Comparison of ENCODE assay signal across 10 cellular contexts in genomic region chr18:31819106-31819924, GRCh38. TPM values are rescaled to one million over a fixed set of nuclear protein-coding genes. Genes with fewer than 3 reads are reported as not detected.
DNase-seq lines count a peak whose midpoint lies in the region; ATAC-seq and TF ChIP-seq lines count a peak whose summit lies in the region.
"Had no signal": no experiment of that assay in that cellular context is flagged by ENCODE, and none has a peak within 500 bp of the region (broad histone marks: within the 10 kb centered on the region; RNA-seq: fewer than 3 reads in every experiment).

No MANE protein-coding gene starts in this region.

- no peaks in the 10 kb centered on the region for H3K4me1 ChIP-seq in esophagus muscularis mucosa

- H3K4me1 Mint-ChIP-seq in neural crest cell = peaks cover 7% of the 10 kb centered on the region
- no peaks in the 10 kb centered on the region for H3K4me1 Mint-ChIP-seq in activated CD4-positive, alpha-beta memory T cell treated with anti-CD3 and anti-CD28 coated beads for 36 hours (ENCODE audit: low read depth)

- DNase-seq in DMS79 treated with DMSO at 0.1 percent for 48 hours (lab: John Stamatoyannopoulos, UW) (peak; percentile 25), DMS79 (lab: John Stamatoyannopoulos, UW) (no peak), RWPE1 (ENCODE audit: low spot score) (peak; percentile 9), esophagus muscularis mucosa (ENCODE audit: extremely low spot score) (no peak), neural crest cell (ENCODE audit: low read depth, low spot score) (no peak)
- no peak for DNase-seq in activated CD4-positive, alpha-beta memory T cell treated with anti-CD3 and anti-CD28 coated beads for 36 hours

- TF ChIP-seq EP300 in esophagus muscularis mucosa (IDR thresholded peaks at IDR 0.05) = no peak

- WGBS in esophagus muscularis mucosa = 70% methylated on average over 11 of the region's 11 CpGs

- H3K4me3 Mint-ChIP-seq in neural crest cell = no peak overlapping the region
- H3K4me3 Mint-ChIP-seq in activated CD4-positive, alpha-beta memory T cell treated with anti-CD3 and anti-CD28 coated beads for 36 hours = no peak overlapping the region
- H3K4me3 Mint-ChIP-seq: central memory CD8-positive, alpha-beta T cell had no signal

- POLR2A ChIA-PET in RWPE1 (lab: Yijun Ruan, JAX; ENCODE audit: low non-redundant PET) = no interaction called here
- POLR2A ChIA-PET in activated CD4-positive, alpha-beta memory T cell treated with anti-CD3 and anti-CD28 coated beads for 36 hours (lab: Charles Lee) = interaction anchor here (0.6 kb wide), 1 partner anchor 90 kb away, joined by 4 read pairs; no protein-coding TSS in a partner anchor

- intact Hi-C loops in esophagus muscularis mucosa (cut with DNase I) = loop anchor here (5.0 kb wide), 1 partner anchor 262 kb away; no protein-coding TSS in a partner anchor
- intact Hi-C loops in activated CD4-positive, alpha-beta memory T cell treated with anti-CD3 and anti-CD28 coated beads for 36 hours (cut with micrococcal nuclease) = loop anchor here (1.0 to 2.0 kb wide), 3 partner anchors 78 to 263 kb away; no protein-coding TSS in a partner anchor

- H3K27me3 ChIP-seq in esophagus muscularis mucosa = no peaks in the 10 kb centered on the region
- H3K27me3 ChIP-seq: BLaER1 treated with 17β-estradiol and CSF1 and Interleukin-3, amounts not matched to agents 10 nM and 100 nM had no signal

- no peaks in the 10 kb centered on the region for H3K36me3 Mint-ChIP-seq in neural crest cell (ENCODE audit: low read depth)
- H3K36me3 Mint-ChIP-seq in activated CD4-positive, alpha-beta memory T cell treated with anti-CD3 and anti-CD28 coated beads for 36 hours = no peaks in the 10 kb centered on the region

- no peak for TF ChIP-seq POLR2A in esophagus muscularis mucosa (IDR thresholded peaks at IDR 0.05; ENCODE audit: low read depth)

- no peak overlapping the region for H3K27ac ChIP-seq in RWPE1
- no peak overlapping the region for H3K27ac ChIP-seq in esophagus muscularis mucosa (replicated peaks in 1 of 4)
- H3K27ac ChIP-seq: BLaER1 treated with 17β-estradiol and CSF1 and Interleukin-3, amounts not matched to agents 10 nM and 100 nM had no signal

- H3K9me3 Mint-ChIP-seq in neural crest cell = no peaks in the 10 kb centered on the region
- H3K9me3 Mint-ChIP-seq in activated CD4-positive, alpha-beta memory T cell treated with anti-CD3 and anti-CD28 coated beads for 36 hours = no peaks in the 10 kb centered on the region
- H3K9me3 Mint-ChIP-seq: central memory CD8-positive, alpha-beta T cell had no signal

- no peak overlapping the region for H3K4me3 ChIP-seq in esophagus muscularis mucosa
- H3K4me3 ChIP-seq: BLaER1 treated with 17β-estradiol and CSF1 and Interleukin-3, amounts not matched to agents 10 nM and 100 nM had no signal

- H3K27me3 Mint-ChIP-seq in neural crest cell (ENCODE audit: low read depth) = no peaks in the 10 kb centered on the region
- peaks cover 2% of the 10 kb centered on the region for H3K27me3 Mint-ChIP-seq in activated CD4-positive, alpha-beta memory T cell treated with anti-CD3 and anti-CD28 coated beads for 36 hours

- no peak overlapping the region for H3K27ac Mint-ChIP-seq in neural crest cell (ENCODE audit: unreplicated experiment)
- H3K27ac Mint-ChIP-seq in activated CD4-positive, alpha-beta memory T cell treated with anti-CD3 and anti-CD28 coated beads for 36 hours = no peak overlapping the region

- TF ChIP-seq CTCF in LNCAP (IDR thresholded peaks at IDR 0.05) (peak; percentile 77), RWPE1 (conservative IDR thresholded peaks at IDR 0.05; ENCODE audit: low read depth) (peak; percentile 75), esophagus muscularis mucosa (IDR thresholded peaks at IDR 0.05) (peak; percentile 48 to 73 (median 50)), neural crest cell (conservative IDR thresholded peaks at IDR 0.05) (peak; percentile 95)

- CTCF ChIA-PET in RWPE1 (lab: Yijun Ruan, JAX) = interaction anchor here (0.7 to 1.0 kb wide), 3 partner anchors 19 to 1135 kb away, joined by 3 read pairs; no protein-coding TSS in a partner anchor
- CTCF ChIA-PET in activated CD4-positive, alpha-beta memory T cell treated with anti-CD3 and anti-CD28 coated beads for 36 hours (lab: Charles Lee) = interaction anchor here (0.9 to 2.3 kb wide), 7 partner anchors 10 to 264 kb away, joined by 3 to 18 read pairs (median 4); no protein-coding TSS in a partner anchor

- H3K9me3 ChIP-seq in esophagus muscularis mucosa = no peaks in the 10 kb centered on the region
- H3K9me3 ChIP-seq: BLaER1 treated with 17β-estradiol and CSF1 and Interleukin-3, amounts not matched to agents 10 nM and 100 nM had no signal

- H3K36me3 ChIP-seq in esophagus muscularis mucosa = no peaks in the 10 kb centered on the region
- H3K36me3 ChIP-seq: BLaER1 treated with 17β-estradiol and CSF1 and Interleukin-3, amounts not matched to agents 10 nM and 100 nM had no signal

- ATAC-seq in GM21528 (IDR thresholded peaks at IDR 0.05; ENCODE audit: low FRiP score, unreplicated experiment) = peak; percentile 78

RNA-seq across cellular contexts. Expression of gene SLC25A52, which starts 58.6 kb away (rescaled TPM):
- total RNA-seq in esophagus muscularis mucosa = under 1 TPM in 1 of 4 donors, not detected in 3; 0.83 TPM
- total RNA-seq in neural crest cell = not detected in 2 replicates
- total RNA-seq in activated CD4-positive, alpha-beta memory T cell treated with anti-CD3 and anti-CD28 coated beads for 36 hours = under 1 TPM in 1 of 2 experiments, not detected in 1; 0.21 TPM

Comparison
In these comparisons a context has a peak if more than half of its experiments do, and no peak if none do; other contexts are left out.
1. DNase-seq: peak in DMS79 treated with DMSO at 0.1 percent for 48 hours (single experiment) and RWPE1 (single experiment); none in DMS79 (single experiment), esophagus muscularis mucosa (single experiment), neural crest cell (single experiment) and activated CD4-positive, alpha-beta memory T cell treated with anti-CD3 and anti-CD28 coated beads for 36 hours (single experiment).
2. Peak in every context shown above with its lines, with median percentiles within 50 percentile points of each other: CTCF ChIP-seq.